In the genomic region with DNA sequence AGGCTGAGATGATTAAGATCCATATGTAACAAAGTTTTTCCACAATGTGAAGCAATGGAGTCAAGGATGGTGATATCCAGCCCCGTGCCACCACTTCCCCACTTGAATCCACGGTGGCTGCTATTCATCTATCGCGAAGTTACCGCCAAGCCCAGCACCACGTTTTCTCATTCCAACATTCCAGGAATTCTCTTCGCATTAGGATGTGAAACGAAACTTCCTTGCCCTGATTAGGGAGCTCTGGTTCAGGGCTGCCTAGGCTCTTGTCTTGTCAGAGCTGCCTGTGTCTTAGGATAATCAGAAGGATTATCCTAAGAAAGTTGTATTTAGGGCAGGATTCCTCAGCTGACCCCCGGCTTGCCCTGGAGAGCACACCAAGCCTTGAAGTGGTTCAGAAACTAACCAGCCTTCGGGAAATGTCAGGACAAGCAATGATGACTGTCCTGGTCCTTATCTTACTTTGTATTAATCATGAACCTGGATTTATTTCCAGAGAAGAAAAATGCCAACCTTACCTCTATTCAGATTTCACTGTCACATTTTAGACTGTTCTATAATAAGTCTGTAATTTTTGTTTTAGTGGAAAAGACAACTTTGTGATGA, we compare ENCODE assay signal across 13 cellular contexts.
DNase-seq lines count a peak whose midpoint lies in the region; ATAC-seq, FAIRE-seq and TF ChIP-seq lines count a peak whose summit lies in the region.
"Had no signal": no experiment of that assay in that cellular context is flagged by ENCODE, and none has a peak within 500 bp of the region (broad histone marks: within the 10 kb centered on the region; RNA-seq: fewer than 3 reads in every experiment).

No MANE protein-coding gene starts in this region.

- WGBS in right lobe of liver (ENCODE audit: insufficient coverage, low coverage, low lambda C conversion rate, missing lambda C conversion rate) = 48% methylated on average over 10 of the region's 10 CpGs
- WGBS in HepG2 (ENCODE audit: low lambda C conversion rate) = 44% methylated on average over 10 of the region's 10 CpGs
- 9 to 11% methylated on average over 10 of the region's 10 CpGs for WGBS in ectodermal cell, 2 experiments
- WGBS in aorta, 2 donors = 8 to 10% methylated on average over 10 of the region's 10 CpGs

- no peaks in the 10 kb centered on the region for H3K27me3 ChIP-seq in right lobe of liver
- peaks cover 0 to 1% of the 10 kb centered on the region in 2 experiments; a peak in 1 of 5 replicates for H3K27me3 ChIP-seq in HepG2 (ENCODE audit: control insufficient read depth in 1 of 2, insufficient read depth in 2 of 2, low read length in 2 of 2)
- H3K27me3 ChIP-seq in ectodermal cell (ENCODE audit: control insufficient read depth, insufficient read depth, low read length, poor library complexity, severe bottlenecking) = no peaks in the 10 kb centered on the region
- no peaks in the 10 kb centered on the region for H3K27me3 ChIP-seq in aorta (ENCODE audit: control insufficient read depth in 1 of 2, insufficient read depth in 2 of 2, low read length in 1 of 2)

- POLR2A ChIA-PET in HepG2 (lab: Yijun Ruan, JAX) = no interaction called here

- no peak for TF ChIP-seq EP300 in HepG2 (IDR thresholded peaks at IDR 0.05; ENCODE audit: low read depth in 2 of 2, low read length in 2 of 2)
- no peak for TF ChIP-seq EP300 in HepG2 (CRISPR knock-in tag; IDR thresholded peaks at IDR 0.05; ENCODE audit: borderline replicate concordance)

- H2AFZ ChIP-seq in HepG2 (ENCODE audit: low read length) = no peak overlapping the region

- ATAC-seq in right lobe of liver = peak in 3 of 4 donors; percentile 4 to 18 (median 11)
- no peak for ATAC-seq in HepG2
- no peak for ATAC-seq in aorta (ENCODE audit: low FRiP score)
- ATAC-seq: activated CD4-positive, CD25-positive, alpha-beta regulatory T cell treated with anti-CD3 and anti-CD28 coated beads, Interleukin-2, amount 50 U/mL, for 24 hours; mucosa of descending colon had no signal

- H3K79me2 ChIP-seq in HepG2 (ENCODE audit: insufficient read depth, low read length) = no peaks in the 10 kb centered on the region

- TF ChIP-seq CTCF in right lobe of liver (IDR thresholded peaks at IDR 0.05) (no peak), HepG2 (CRISPR knock-in tag; IDR thresholded peaks at IDR 0.05) (no peak)

- peaks cover 0 to 24% (median 11%) of the 10 kb centered on the region in 4 donors for H3K4me1 ChIP-seq in right lobe of liver
- H3K4me1 ChIP-seq in HepG2 (ENCODE audit: insufficient read depth, low read length) = peaks cover under 1% of the 10 kb centered on the region
- H3K4me1 ChIP-seq in ectodermal cell (ENCODE audit: control insufficient read depth, insufficient read depth, low read length) = peaks cover 24% of the 10 kb centered on the region
- H3K4me1 ChIP-seq in aorta (ENCODE audit: control insufficient read depth in 1 of 2, insufficient read depth in 2 of 2, low read length in 2 of 2) = peaks cover 5 to 14% of the 10 kb centered on the region in 2 donors

- intact Hi-C loops in right lobe of liver (cut with DNase I) = no loop called here
- intact Hi-C loops in HepG2 (cut with micrococcal nuclease; ENCODE audit: unreplicated experiment) = no loop called here
- intact Hi-C loops in aorta (cut with DNase I) = no loop called here

- no peak overlapping the region for H3K4me2 ChIP-seq in HepG2 (ENCODE audit: low read depth, low read length)

- no peaks in the 10 kb centered on the region for H4K20me1 ChIP-seq in HepG2 (ENCODE audit: insufficient read depth, low read length)

- no TSS peak for BruUV-seq in HepG2 (replicated peaks; lab: Mats Ljungman, UMichigan)

- no peak for DNase-seq in right lobe of liver
- DNase-seq in HepG2 (ENCODE audit: low spot score) = no peak
- DNase-seq in kidney glomerular epithelial cell (lab: John Stamatoyannopoulos, UW) = peak; percentile 78
- no peak for DNase-seq in aorta
- no peak for DNase-seq in GF-D8 (lab: John Stamatoyannopoulos, UW)
- DNase-seq in NCI-H1105 (lab: John Stamatoyannopoulos, UW) = no peak
- no peak for DNase-seq in GM12892 (ENCODE audit: insufficient read length)
- DNase-seq: cerebellar nuclear complex, mucosa of descending colon, NCI-H510A treated with DMSO at 0.1 percent for 48 hours had no signal

- peak overlapping the region in 2 of 3 donors; percentile 64 to 86 for H3K27ac ChIP-seq in right lobe of liver
- H3K27ac ChIP-seq in HepG2 (ENCODE audit: extremely low read length, insufficient read depth, low read length) = no peak overlapping the region
- peak overlapping the region; percentile 77 for H3K27ac ChIP-seq in ectodermal cell (ENCODE audit: insufficient read depth, low read depth, low read length, poor library complexity, severe bottlenecking)
- peak overlapping the region; percentile 36 to 89 for H3K27ac ChIP-seq in aorta (ENCODE audit: low read depth in 1 of 2, low read length in 2 of 2)

- H3K9me3 ChIP-seq in right lobe of liver (no peaks in the 10 kb centered on the region), HepG2 (ENCODE audit: low read length) (no peaks in the 10 kb centered on the region), ectodermal cell (ENCODE audit: control insufficient read depth, low read length) (no peaks in the 10 kb centered on the region), aorta (ENCODE audit: control insufficient read depth, low read length) (no peaks in the 10 kb centered on the region)
- H3K9me3 ChIP-seq: mucosa of descending colon had no signal

- H3K4me3 ChIP-seq in right lobe of liver (no peak overlapping the region), HepG2 (replicated peaks in 1 of 3; ENCODE audit: insufficient read depth in 1 of 3, low read depth in 2 of 3, low read length in 3 of 3) (no peak overlapping the region), ectodermal cell (ENCODE audit: insufficient read depth, low read depth, low read length) (no peak overlapping the region), aorta (ENCODE audit: low read length in 2 of 2) (peak overlapping the region in 1 of 2 donors; percentile 20)
- H3K4me3 ChIP-seq: mucosa of descending colon had no signal

- CTCF ChIA-PET in HepG2 (lab: Yijun Ruan, JAX; ENCODE audit: low intra/inter-chr PET ratio, low total read pairs) = no interaction called here

- FAIRE-seq in HepG2 (lab: Jason Lieb, UNC) (no peak), GM12892 (lab: Jason Lieb, UNC) (no peak)
- FAIRE-seq: A204.1 had no signal

- H3K36me3 ChIP-seq in right lobe of liver = no peaks in the 10 kb centered on the region
- no peaks in the 10 kb centered on the region for H3K36me3 ChIP-seq in HepG2 (replicated peaks in 1 of 2; ENCODE audit: control insufficient read depth in 1 of 2, insufficient read depth in 2 of 2, low read length in 2 of 2)
- H3K36me3 ChIP-seq in ectodermal cell (ENCODE audit: control insufficient read depth, insufficient read depth, low read length) = no peaks in the 10 kb centered on the region
- H3K36me3 ChIP-seq in aorta (ENCODE audit: control insufficient read depth in 1 of 2, insufficient read depth in 2 of 2, low read length in 1 of 2) = no peaks in the 10 kb centered on the region

- in situ Hi-C loops in HepG2 (cut with HindIII; ENCODE audit: extremely low pct_ligation_motif_present, low pct_unique_long_range_greater_than_20kb) = no loop called here

- TF ChIP-seq RAD21 in HepG2 (CRISPR knock-in tag; IDR thresholded peaks at IDR 0.05) = no peak

- no peak overlapping the region for H3K9ac ChIP-seq in HepG2 (ENCODE audit: insufficient read depth, low read depth, low read length)

- TF ChIP-seq POLR2A in right lobe of liver (IDR thresholded peaks at IDR 0.05) (no peak), HepG2 (IDR thresholded peaks at IDR 0.05; ENCODE audit: insufficient read depth in 1 of 2, low read depth in 2 of 2, low read length in 2 of 2) (no peak), GM12892 (IDR thresholded peaks at IDR 0.05; ENCODE audit: low read depth, low read length) (no peak)

TF ChIP-seq in HepG2, 621 proteins besides CTCF, POLR2A, EP300 and RAD21:
- TF ChIP-seq STAT5B (CRISPR knock-in tag; IDR thresholded peaks at IDR 0.05) = no peak
- TF ChIP-seq MAZ (IDR thresholded peaks at IDR 0.05; ENCODE audit: borderline replicate concordance, low read depth, low read length) = no peak
- TF ChIP-seq MAZ (CRISPR knock-in tag; IDR thresholded peaks at IDR 0.05; ENCODE audit: low read depth) = no peak
- no peak for TF ChIP-seq PLSCR1 (CRISPR knock-in tag; IDR thresholded peaks at IDR 0.05; ENCODE audit: borderline replicate concordance)
- TF ChIP-seq ZNF572 (CRISPR knock-in tag; IDR thresholded peaks at IDR 0.05) = no peak
- TF ChIP-seq ZNF331 (CRISPR knock-in tag; IDR thresholded peaks at IDR 0.05) = no peak
- no peak for TF ChIP-seq SPEN (CRISPR knock-in tag; IDR thresholded peaks at IDR 0.05; ENCODE audit: low read depth)

Comparison
In these comparisons a context has a peak if more than half of its experiments do, and no peak if none do; other contexts are left out.
1. ATAC-seq: peak in right lobe of liver (3 of 4); none in HepG2 (single experiment) and aorta (single experiment).